17 cellular contexts compared by ENCODE assay signal in the genomic region with DNA sequence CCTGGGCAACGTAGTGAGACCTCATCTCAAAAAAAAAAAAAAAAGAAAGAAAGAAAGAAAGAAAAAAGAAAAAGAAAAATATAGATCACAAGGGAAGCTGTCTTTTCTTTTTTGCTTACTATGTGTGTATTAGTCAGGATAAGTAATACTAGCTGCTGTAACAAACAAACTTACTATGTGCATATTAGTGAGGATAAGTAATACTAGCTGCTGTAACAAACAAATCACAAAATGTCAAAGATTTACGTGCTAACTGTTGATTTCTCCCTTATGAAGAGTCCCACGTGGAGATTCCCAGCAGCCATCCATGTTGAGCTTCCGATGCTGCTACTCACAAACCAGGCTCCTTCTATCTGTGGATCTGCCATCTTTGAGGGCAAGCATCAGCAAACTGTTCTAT.
"Had no signal": no experiment of that assay in that cellular context is flagged by ENCODE, and none has a peak within 500 bp of the region (broad histone marks: within the 10 kb centered on the region; RNA-seq: fewer than 3 reads in every experiment).

No MANE protein-coding gene starts in this region.

- H3K27ac ChIP-seq: sigmoid colon, upper lobe of left lung had no signal

- H3K9me3 ChIP-seq: sigmoid colon, upper lobe of left lung had no signal

- H3K27ac Mint-ChIP-seq: activated T-helper 1 cell treated with anti-CD3 and anti-CD28 coated beads, Interleukin-12 subunit alpha, Interleukin-12 subunit beta, Interleukin-2, Interleukin-4 antibody, amounts not matched to agents 30 ng/mL and 10 ng/mL and 1 ng/mL, durations not matched to agents 14 hours and 24 hours and 36 hours; stimulated activated naive B cell treated with anti-CD40 and anti-IgM and Interleukin-4, amounts not matched to agents 10 μg/mL and 1 μg/mL and 100 μg/mL, for 72 hours; WTC11 had no signal

- DNase-seq: activated CD4-positive, alpha-beta memory T cell treated with anti-CD3 and anti-CD28 coated beads, Interleukin-2, amount 10 ng/mL, durations not matched to agents 7 days and 5 days; activated CD4-positive, alpha-beta T cell treated with anti-CD3 and anti-CD28 coated beads for 36 hours; amygdala; cortex of kidney; erythroblast; foreskin fibroblast; naive B cell; sigmoid colon; stimulated activated CD4-positive, alpha-beta T cell treated with anti-CD3 and anti-CD28 coated beads, Interleukin-15, amount 100 ng/mL, for 24 hours; stimulated activated CD8-positive, alpha-beta memory T cell treated with anti-CD3 and anti-CD28 coated beads, Interleukin-4, amount 100 ng/mL, for 48 hours; stimulated activated naive B cell treated with anti-CD40 and anti-IgM and Interleukin-4, amounts not matched to agents 10 μg/mL and 1 μg/mL and 100 μg/mL, for 72 hours; T1000; upper lobe of left lung had no signal

- H3K27me3 Mint-ChIP-seq: activated CD4-positive, alpha-beta T cell treated with anti-CD3 and anti-CD28 coated beads for 36 hours; naive B cell; stimulated activated naive B cell treated with anti-CD40 and anti-IgM and Interleukin-4, amounts not matched to agents 10 μg/mL and 1 μg/mL and 100 μg/mL, for 72 hours had no signal

- H3K4me1 Mint-ChIP-seq: WTC11 had no signal

- ATAC-seq: activated CD4-positive, alpha-beta T cell treated with anti-CD3 and anti-CD28 coated beads for 36 hours; left lobe of liver; SK-N-SH treated with all-trans-retinoic acid at 6 μM for 48 hours; stimulated activated naive B cell treated with anti-CD40 and anti-IgM and Interleukin-4, amounts not matched to agents 10 μg/mL and 1 μg/mL and 100 μg/mL, for 72 hours; WTC11 had no signal

- H3K27me3 ChIP-seq: sigmoid colon, upper lobe of left lung had no signal

- H3K36me3 Mint-ChIP-seq: naive B cell had no signal

- H3K4me3 Mint-ChIP-seq: activated CD4-positive, alpha-beta memory T cell treated with anti-CD3 and anti-CD28 coated beads, Interleukin-2, amount 10 ng/mL, durations not matched to agents 7 days and 5 days; activated CD4-positive, alpha-beta T cell treated with anti-CD3 and anti-CD28 coated beads for 36 hours; activated T-helper 1 cell treated with anti-CD3 and anti-CD28 coated beads, Interleukin-12 subunit alpha, Interleukin-12 subunit beta, Interleukin-2, Interleukin-4 antibody, amounts not matched to agents 30 ng/mL and 10 ng/mL and 1 ng/mL, durations not matched to agents 14 hours and 24 hours and 36 hours; stimulated activated naive B cell treated with anti-CD40 and anti-IgM and Interleukin-4, amounts not matched to agents 10 μg/mL and 1 μg/mL and 100 μg/mL, for 72 hours; WTC11 had no signal
